Comparison of ENCODE assay signal across 1 cellular context in the genomic region with DNA sequence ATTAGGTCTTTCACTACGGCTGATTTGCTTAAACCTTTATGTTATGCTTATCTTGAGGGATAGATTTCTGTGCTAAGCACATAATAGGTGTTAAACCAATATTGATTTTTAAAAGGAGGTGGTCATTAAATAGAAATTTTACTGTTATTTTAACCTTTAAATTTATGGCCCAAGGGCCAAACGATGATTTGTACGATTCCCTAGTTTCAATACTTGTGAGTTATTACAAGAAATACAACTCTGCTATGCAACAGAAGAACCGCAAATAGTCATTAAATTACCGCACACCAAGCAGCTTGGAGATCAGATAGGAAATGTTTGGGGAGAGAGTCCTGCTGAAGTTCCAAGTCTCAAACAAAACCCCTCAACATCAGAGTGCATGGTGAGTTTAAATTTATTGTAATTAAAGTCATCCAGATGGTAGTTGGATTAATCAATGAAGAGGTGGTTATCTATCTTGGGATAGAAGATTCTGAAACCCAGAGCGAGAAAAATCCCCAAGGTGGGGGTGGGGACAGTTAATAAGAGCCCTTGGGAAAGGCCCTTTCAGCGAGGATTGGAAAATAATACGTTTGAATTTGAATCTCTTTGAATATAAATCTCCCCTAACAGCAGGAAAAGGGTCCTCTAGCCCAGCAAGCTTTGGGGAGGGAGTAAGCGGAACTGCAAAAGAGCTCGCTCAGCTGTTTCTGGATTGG.
A peak's percentile ranks its signal among the peaks of the same experiment; 100 is the strongest.
TF ChIP-seq lines count a peak whose summit lies in the region.

No MANE protein-coding gene starts in this region.

TF ChIP-seq in K562, 482 proteins besides CTCF, POLR2A, EP300 and RAD21 (continued from another document):
- TF ChIP-seq, protein P1, sequence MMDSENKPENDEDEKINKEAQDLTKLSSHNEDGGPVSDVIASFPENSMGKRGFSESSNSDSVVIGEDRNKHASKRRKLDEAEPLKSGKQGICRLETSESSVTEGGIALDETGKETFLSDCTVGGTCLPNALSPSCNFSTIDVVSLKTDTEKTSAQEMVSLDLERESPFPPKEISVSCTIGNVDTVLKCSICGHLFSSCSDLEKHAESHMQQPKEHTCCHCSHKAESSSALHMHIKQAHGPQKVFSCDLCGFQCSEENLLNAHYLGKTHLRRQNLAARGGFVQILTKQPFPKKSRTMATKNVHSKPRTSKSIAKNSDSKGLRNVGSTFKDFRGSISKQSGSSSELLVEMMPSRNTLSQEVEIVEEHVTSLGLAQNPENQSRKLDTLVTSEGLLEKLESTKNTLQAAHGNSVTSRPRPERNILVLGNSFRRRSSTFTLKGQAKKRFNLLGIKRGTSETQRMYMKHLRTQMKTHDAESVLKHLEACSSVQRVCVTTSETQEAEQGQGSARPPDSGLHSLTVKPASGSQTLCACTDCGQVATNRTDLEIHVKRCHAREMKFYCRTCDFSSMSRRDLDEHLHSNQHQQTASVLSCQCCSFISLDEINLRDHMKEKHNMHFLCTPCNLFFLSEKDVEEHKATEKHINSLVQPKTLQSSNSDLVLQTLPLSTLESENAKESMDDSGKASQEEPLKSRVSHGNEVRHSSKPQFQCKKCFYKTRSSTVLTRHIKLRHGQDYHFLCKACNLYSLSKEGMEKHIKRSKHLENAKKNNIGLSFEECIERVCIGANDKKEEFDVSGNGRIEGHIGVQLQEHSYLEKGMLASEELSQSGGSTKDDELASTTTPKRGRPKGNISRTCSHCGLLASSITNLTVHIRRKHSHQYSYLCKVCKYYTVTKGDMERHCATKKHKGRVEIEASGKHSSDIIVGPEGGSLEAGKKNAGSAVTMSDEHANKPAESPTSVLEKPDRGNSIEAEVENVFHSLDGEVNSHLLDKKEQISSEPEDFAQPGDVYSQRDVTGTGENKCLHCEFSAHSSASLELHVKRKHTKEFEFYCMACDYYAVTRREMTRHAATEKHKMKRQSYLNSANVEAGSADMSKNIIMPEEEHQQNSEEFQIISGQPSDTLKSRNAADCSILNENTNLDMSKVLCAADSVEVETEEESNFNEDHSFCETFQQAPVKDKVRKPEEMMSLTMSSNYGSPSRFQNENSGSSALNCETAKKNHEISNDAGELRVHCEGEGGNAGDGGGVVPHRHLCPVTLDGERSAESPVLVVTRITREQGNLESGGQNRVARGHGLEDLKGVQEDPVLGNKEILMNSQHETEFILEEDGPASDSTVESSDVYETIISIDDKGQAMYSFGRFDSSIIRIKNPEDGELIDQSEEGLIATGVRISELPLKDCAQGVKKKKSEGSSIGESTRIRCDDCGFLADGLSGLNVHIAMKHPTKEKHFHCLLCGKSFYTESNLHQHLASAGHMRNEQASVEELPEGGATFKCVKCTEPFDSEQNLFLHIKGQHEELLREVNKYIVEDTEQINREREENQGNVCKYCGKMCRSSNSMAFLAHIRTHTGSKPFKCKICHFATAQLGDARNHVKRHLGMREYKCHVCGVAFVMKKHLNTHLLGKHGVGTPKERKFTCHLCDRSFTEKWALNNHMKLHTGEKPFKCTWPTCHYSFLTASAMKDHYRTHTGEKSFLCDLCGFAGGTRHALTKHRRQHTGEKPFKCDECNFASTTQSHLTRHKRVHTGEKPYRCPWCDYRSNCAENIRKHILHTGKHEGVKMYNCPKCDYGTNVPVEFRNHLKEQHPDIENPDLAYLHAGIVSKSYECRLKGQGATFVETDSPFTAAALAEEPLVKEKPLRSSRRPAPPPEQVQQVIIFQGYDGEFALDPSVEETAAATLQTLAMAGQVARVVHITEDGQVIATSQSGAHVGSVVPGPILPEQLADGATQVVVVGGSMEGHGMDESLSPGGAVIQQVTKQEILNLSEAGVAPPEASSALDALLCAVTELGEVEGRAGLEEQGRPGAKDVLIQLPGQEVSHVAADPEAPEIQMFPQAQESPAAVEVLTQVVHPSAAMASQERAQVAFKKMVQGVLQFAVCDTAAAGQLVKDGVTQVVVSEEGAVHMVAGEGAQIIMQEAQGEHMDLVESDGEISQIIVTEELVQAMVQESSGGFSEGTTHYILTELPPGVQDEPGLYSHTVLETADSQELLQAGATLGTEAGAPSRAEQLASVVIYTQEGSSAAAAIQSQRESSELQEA (IDR thresholded peaks at IDR 0.05; ENCODE audit: low read depth): no peak
- TF ChIP-seq FOXM1 (IDR thresholded peaks at IDR 0.05; ENCODE audit: low read depth) (0 out of 2 replicates have a peak, but pooled peaks have one; percentile 14), FOXM1 (CRISPR knock-in tag; IDR thresholded peaks at IDR 0.05; ENCODE audit: low read depth) (no peak), SPI1 (IDR thresholded peaks at IDR 0.05; ENCODE audit: borderline replicate concordance, low read depth, low read length) (peak; percentile 78; the same call in 1 of the 2 replicates), POLR2G (IDR thresholded peaks at IDR 0.05; ENCODE audit: low read depth, low read length) (no peak), ZNF253 (CRISPR knock-in tag; conservative IDR thresholded peaks at IDR 0.05) (no peak), PRPF4 (IDR thresholded peaks at IDR 0.05; ENCODE audit: insufficient read depth, low read depth, low read length, poor library complexity, severe bottlenecking) (no peak), NFATC3 (IDR thresholded peaks at IDR 0.05) (no peak), NR3C1 (CRISPR knock-in tag; IDR thresholded peaks at IDR 0.05) (no peak), MYBL2 (IDR thresholded peaks at IDR 0.05; ENCODE audit: low read depth) (no peak), MYBL2 (CRISPR knock-in tag; IDR thresholded peaks at IDR 0.05; ENCODE audit: borderline replicate concordance) (no peak), MAFK (IDR thresholded peaks at IDR 0.05; ENCODE audit: low read length) (peak; percentile 75), PTRF (tag; IDR thresholded peaks at IDR 0.05) (no peak), ZNF217 (CRISPR knock-in tag; IDR thresholded peaks at IDR 0.05) (no peak), C11orf30 (IDR thresholded peaks at IDR 0.05; ENCODE audit: low read depth) (peak; percentile 90), COPS2 (conservative IDR thresholded peaks at IDR 0.05) (no peak), NR2C1 (IDR thresholded peaks at IDR 0.05) (0 out of 2 replicates have a peak, but pooled peaks have one; percentile 0), NR2C1 (tag; IDR thresholded peaks at IDR 0.05) (no peak)
- TF ChIP-seq, protein P2, sequence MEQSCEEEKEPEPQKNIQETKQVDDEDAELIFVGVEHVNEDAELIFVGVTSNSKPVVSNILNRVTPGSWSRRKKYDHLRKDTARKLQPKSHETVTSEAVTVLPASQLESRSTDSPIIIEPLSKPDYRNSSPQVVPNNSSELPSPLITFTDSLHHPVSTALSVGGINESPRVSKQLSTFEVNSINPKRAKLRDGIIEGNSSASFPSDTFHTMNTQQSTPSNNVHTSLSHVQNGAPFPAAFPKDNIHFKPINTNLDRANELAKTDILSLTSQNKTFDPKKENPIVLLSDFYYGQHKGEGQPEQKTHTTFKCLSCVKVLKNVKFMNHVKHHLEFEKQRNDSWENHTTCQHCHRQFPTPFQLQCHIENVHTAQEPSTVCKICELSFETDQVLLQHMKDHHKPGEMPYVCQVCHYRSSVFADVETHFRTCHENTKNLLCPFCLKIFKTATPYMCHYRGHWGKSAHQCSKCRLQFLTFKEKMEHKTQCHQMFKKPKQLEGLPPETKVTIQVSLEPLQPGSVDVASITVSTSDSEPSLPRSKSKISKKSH (CRISPR knock-in tag; IDR thresholded peaks at IDR 0.05): no peak
- TF ChIP-seq, protein P3, sequence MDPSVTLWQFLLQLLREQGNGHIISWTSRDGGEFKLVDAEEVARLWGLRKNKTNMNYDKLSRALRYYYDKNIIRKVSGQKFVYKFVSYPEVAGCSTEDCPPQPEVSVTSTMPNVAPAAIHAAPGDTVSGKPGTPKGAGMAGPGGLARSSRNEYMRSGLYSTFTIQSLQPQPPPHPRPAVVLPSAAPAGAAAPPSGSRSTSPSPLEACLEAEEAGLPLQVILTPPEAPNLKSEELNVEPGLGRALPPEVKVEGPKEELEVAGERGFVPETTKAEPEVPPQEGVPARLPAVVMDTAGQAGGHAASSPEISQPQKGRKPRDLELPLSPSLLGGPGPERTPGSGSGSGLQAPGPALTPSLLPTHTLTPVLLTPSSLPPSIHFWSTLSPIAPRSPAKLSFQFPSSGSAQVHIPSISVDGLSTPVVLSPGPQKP (CRISPR knock-in tag; IDR thresholded peaks at IDR 0.05): no peak
- TF ChIP-seq, protein P4, sequence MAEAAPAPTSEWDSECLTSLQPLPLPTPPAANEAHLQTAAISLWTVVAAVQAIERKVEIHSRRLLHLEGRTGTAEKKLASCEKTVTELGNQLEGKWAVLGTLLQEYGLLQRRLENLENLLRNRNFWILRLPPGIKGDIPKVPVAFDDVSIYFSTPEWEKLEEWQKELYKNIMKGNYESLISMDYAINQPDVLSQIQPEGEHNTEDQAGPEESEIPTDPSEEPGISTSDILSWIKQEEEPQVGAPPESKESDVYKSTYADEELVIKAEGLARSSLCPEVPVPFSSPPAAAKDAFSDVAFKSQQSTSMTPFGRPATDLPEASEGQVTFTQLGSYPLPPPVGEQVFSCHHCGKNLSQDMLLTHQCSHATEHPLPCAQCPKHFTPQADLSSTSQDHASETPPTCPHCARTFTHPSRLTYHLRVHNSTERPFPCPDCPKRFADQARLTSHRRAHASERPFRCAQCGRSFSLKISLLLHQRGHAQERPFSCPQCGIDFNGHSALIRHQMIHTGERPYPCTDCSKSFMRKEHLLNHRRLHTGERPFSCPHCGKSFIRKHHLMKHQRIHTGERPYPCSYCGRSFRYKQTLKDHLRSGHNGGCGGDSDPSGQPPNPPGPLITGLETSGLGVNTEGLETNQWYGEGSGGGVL (CRISPR knock-in tag; IDR thresholded peaks at IDR 0.05): no peak
- TF ChIP-seq, protein P5, sequence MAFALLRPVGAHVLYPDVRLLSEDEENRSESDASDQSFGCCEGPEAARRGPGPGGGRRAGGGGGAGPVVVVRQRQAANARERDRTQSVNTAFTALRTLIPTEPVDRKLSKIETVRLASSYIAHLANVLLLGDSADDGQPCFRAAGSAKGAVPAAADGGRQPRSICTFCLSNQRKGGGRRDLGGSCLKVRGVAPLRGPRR (CRISPR knock-in tag; IDR thresholded peaks at IDR 0.05): no peak
